Comparison of ENCODE assay signal across 8 cellular contexts in genomic region chr19:38650180-38650775, GRCh38. TPM values are rescaled to one million over a fixed set of nuclear protein-coding genes. Genes with fewer than 3 reads are reported as not detected.
DNase-seq lines count a peak whose midpoint lies in the region; ATAC-seq and TF ChIP-seq lines count a peak whose summit lies in the region.

No MANE protein-coding gene starts in this region.

- H3K9me2 ChIP-seq in neural cell (ENCODE audit: insufficient read depth, low read length): no peaks in the 10 kb centered on the region

- no peak for TF ChIP-seq RAD21 in neural cell (conservative IDR thresholded peaks at IDR 0.05)

- POLR2A ChIA-PET in CD8-positive, alpha-beta memory T cell (lab: Charles Lee): interaction anchor here (0.7 kb wide), 1 partner anchor 12 kb away, joined by 4 read pairs; no protein-coding TSS in a partner anchor

- peak overlapping the region; percentile 91 to 99 for H3K9ac ChIP-seq in duodenal mucosa (ENCODE audit: low read depth in 1 of 2, low read length in 2 of 2)
- no peak overlapping the region for H3K9ac ChIP-seq in neural cell (ENCODE audit: low read length)

- no peaks in the 10 kb centered on the region for H3K36me3 ChIP-seq in CD8-positive, alpha-beta memory T cell (ENCODE audit: insufficient read depth, low read length)
- H3K36me3 ChIP-seq in duodenal mucosa (ENCODE audit: control insufficient read depth in 1 of 2, insufficient read depth in 2 of 2, low read length in 2 of 2) (peaks cover 0 to 4% of the 10 kb centered on the region in 2 donors), neural cell (ENCODE audit: insufficient read depth, low read length) (no peaks in the 10 kb centered on the region)

- CTCF ChIA-PET in CD8-positive, alpha-beta memory T cell (lab: Charles Lee): interaction anchor here (0.9 kb wide), 1 partner anchor 32 kb away, joined by 3 read pairs; the partner anchor contains the start of gene EIF3K

- H3K79me2 ChIP-seq in neural cell (replicated peaks; ENCODE audit: insufficient read depth, low read length): peaks cover 53% of the 10 kb centered on the region

- no peaks in the 10 kb centered on the region for H3K27me3 Mint-ChIP-seq in CD8-positive, alpha-beta memory T cell

- no peaks in the 10 kb centered on the region for H3K9me3 ChIP-seq in CD8-positive, alpha-beta memory T cell (ENCODE audit: low read length)
- H3K9me3 ChIP-seq in duodenal mucosa (ENCODE audit: control insufficient read depth in 1 of 2, low read length in 2 of 2) (no peaks in the 10 kb centered on the region), neural cell (ENCODE audit: low read length) (no peaks in the 10 kb centered on the region)

- no peak for DNase-seq in CD8-positive, alpha-beta memory T cell
- DNase-seq in NCI-H69 (lab: John Stamatoyannopoulos, UW) (peak; percentile 66), GM10266 (ENCODE audit: extremely low spot score) (no peak)
- DNase-seq in activated CD4-positive, CD25-positive, alpha-beta regulatory T cell treated with anti-CD3 and anti-CD28 coated beads, Interleukin-2, amount 50 U/mL, for 72 hours: no peak
- no peak for DNase-seq in activated CD4-positive, alpha-beta T cell treated with anti-CD3 and anti-CD28 coated beads for 1 hour

- H3K4me3 ChIP-seq in CD8-positive, alpha-beta memory T cell (ENCODE audit: low read length): peak overlapping the region; percentile 71
- H3K4me3 ChIP-seq in duodenal mucosa (ENCODE audit: low read depth in 1 of 2, low read length in 2 of 2) (peak overlapping the region; percentile 79 to 97), neural cell (ENCODE audit: low read length) (peak overlapping the region; percentile 97)

- TF ChIP-seq CTCF in neural cell (IDR thresholded peaks at IDR 0.05; ENCODE audit: poor library complexity, severe bottlenecking): no peak
- TF ChIP-seq CTCF in GM10266 (IDR thresholded peaks at IDR 0.05; ENCODE audit: control insufficient read depth, insufficient read depth, low read depth, missing control alignments): no peak

- H3K9me3 Mint-ChIP-seq in CD8-positive, alpha-beta memory T cell: no peaks in the 10 kb centered on the region

- H3F3A ChIP-seq in neural cell (ENCODE audit: insufficient read depth, low read length, poor library complexity, severe bottlenecking): peaks cover 4% of the 10 kb centered on the region

- H3K27me3 ChIP-seq in CD8-positive, alpha-beta memory T cell (ENCODE audit: insufficient read depth, low read length, poor library complexity, severe bottlenecking): no peaks in the 10 kb centered on the region
- H3K27me3 ChIP-seq in duodenal mucosa (ENCODE audit: control insufficient read depth in 1 of 2, insufficient read depth in 2 of 2, low read length in 2 of 2) (no peaks in the 10 kb centered on the region), neural cell (ENCODE audit: insufficient read depth, low read depth, low read length) (no peaks in the 10 kb centered on the region)

- H3K27ac Mint-ChIP-seq in CD8-positive, alpha-beta memory T cell: peak overlapping the region; percentile 15 to 94 (median 88)

- H3K27ac ChIP-seq in CD8-positive, alpha-beta memory T cell (ENCODE audit: low read depth, low read length): peak overlapping the region; percentile 84
- H3K27ac ChIP-seq in duodenal mucosa (ENCODE audit: low read depth, low read length) (peak overlapping the region; percentile 99), neural cell (ENCODE audit: low read length) (no peak overlapping the region)

- peaks cover 60 to 76% (median 75%) of the 10 kb centered on the region in 3 donors for H3K4me1 Mint-ChIP-seq in CD8-positive, alpha-beta memory T cell

- peaks cover 0 to 20% (median 0%) of the 10 kb centered on the region in 3 donors for H3K36me3 Mint-ChIP-seq in CD8-positive, alpha-beta memory T cell

- peak overlapping the region; percentile 90 to 98 (median 94) for H3K4me3 Mint-ChIP-seq in CD8-positive, alpha-beta memory T cell

- no peak for ATAC-seq in GM18502 (IDR thresholded peaks at IDR 0.05; ENCODE audit: poor library complexity, unreplicated experiment)

- peaks cover 5% of the 10 kb centered on the region for H4K20me1 ChIP-seq in neural cell (ENCODE audit: insufficient read depth)

- no peak for TF ChIP-seq EP300 in neural cell (conservative IDR thresholded peaks at IDR 0.05; ENCODE audit: poor library complexity, severe bottlenecking)

- no peak overlapping the region for H2AFZ ChIP-seq in neural cell (ENCODE audit: low read depth, low read length)

- peak overlapping the region; percentile 84 for H3K4me2 ChIP-seq in neural cell (ENCODE audit: low read length)

- peaks cover 38% of the 10 kb centered on the region for H3K4me1 ChIP-seq in CD8-positive, alpha-beta memory T cell (ENCODE audit: insufficient read depth, low read length)
- peaks cover 43 to 63% of the 10 kb centered on the region in 2 donors for H3K4me1 ChIP-seq in duodenal mucosa (ENCODE audit: control insufficient read depth in 1 of 2, insufficient read depth in 2 of 2, low read length in 2 of 2)

TF ChIP-seq in neural cell, 6 proteins besides CTCF, POLR2A, EP300 and RAD21:
- TF ChIP-seq REST (IDR thresholded peaks at IDR 0.05; ENCODE audit: borderline replicate concordance) (no peak), MXI1 (conservative IDR thresholded peaks at IDR 0.05; ENCODE audit: poor library complexity, severe bottlenecking) (no peak), EZH2 (IDR thresholded peaks at IDR 0.05; ENCODE audit: borderline replicate concordance, insufficient read depth, low read length, poor library complexity, severe bottlenecking) (no peak), TAF1 (IDR thresholded peaks at IDR 0.05; ENCODE audit: low read depth) (no peak)

RNA-seq across cellular contexts. Expression of gene ACTN4, which starts 2.8 kb away (rescaled TPM):
- total RNA-seq in CD8-positive, alpha-beta memory T cell: 100 to 1,000 TPM; 295 to 314 TPM
- polyA plus RNA-seq in CD8-positive, alpha-beta memory T cell: 31.9 TPM
- 54.0 and 54.1 TPM in 2 replicates for polyA plus RNA-seq in neural cell
- 75.0 and 77.7 TPM in 2 replicates for polyA minus RNA-seq in neural cell

RNA-seq across cellular contexts. Expression of gene EIF3K, which starts 31.3 kb away (rescaled TPM):
- total RNA-seq in CD8-positive, alpha-beta memory T cell: 100 to 1,000 TPM; 275 to 282 TPM
- polyA plus RNA-seq in CD8-positive, alpha-beta memory T cell: 401 TPM
- 419 and 462 TPM in 2 replicates for polyA plus RNA-seq in neural cell
- polyA minus RNA-seq in neural cell: 99.3 and 109 TPM in 2 replicates

RNA-seq across cellular contexts. Expression of gene MAP4K1, which starts 32.5 kb away (rescaled TPM):
- total RNA-seq in CD8-positive, alpha-beta memory T cell: 100 to 1,000 TPM; 161 to 162 TPM
- polyA plus RNA-seq in CD8-positive, alpha-beta memory T cell: 178 TPM
- polyA plus RNA-seq in neural cell: 1.0 and 1.2 TPM in 2 replicates
- polyA minus RNA-seq in neural cell: 0.23 and 2.4 TPM in 2 replicates

Comparison
In these comparisons a context has a peak if more than half of its experiments do, and no peak if none do; other contexts are left out.
1. RNA of gene MAP4K1, which starts 32.5 kb away (polyA plus RNA-seq): 178 TPM in CD8-positive, alpha-beta memory T cell (single experiment); 1.0 to 1.2 TPM in neural cell; every median in the first group is over 10 times any median in the second.
2. Peak in every context shown above with its lines, with median percentiles within 50 percentile points of each other: H3K4me3 ChIP-seq.